Comparison of ENCODE assay signal across 1 cellular context in the genomic region with DNA sequence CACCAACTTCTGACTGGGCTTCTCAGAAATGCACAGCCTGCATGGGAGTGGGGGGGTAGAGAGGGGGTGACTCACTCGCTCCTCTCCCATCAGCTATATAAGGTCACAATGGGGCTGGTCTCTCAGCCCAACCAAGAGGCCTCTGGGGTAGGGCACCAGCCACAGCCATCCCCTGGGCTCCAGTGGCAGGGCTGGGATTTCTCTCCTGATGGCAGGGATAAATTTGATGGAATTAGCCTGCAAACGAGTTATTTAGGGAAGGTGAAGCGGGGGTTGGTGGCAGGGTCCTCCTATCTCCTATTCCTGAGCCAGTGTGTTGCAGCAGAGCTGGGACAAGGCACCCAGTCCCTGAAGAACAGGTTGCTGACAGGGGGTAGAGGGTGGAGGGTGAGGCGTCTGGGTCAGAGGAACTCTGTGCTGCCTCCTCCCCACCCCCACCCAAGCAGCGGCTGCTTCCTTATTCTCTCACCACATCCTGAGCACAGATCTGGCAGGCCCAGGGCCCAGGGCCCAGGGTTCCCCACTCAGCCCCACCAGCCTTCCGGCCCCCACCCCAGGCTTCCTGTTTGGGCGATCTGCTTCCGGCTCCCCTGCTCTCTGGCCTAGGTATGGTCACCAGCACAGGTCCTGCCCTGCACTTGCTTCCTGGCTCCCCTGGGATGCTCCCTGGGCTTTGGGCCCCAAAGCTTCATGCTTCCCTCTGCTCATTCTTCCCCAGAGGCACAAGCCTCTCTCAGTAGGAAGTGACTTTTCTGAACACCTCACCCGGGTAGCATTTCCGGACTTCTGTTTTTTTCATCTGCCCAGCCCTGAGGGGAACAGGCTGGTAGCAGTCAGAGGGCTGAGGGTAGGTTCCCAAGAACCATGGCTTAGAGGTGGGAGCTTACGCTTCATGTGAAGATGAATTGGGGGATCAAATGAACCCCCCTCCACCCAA.
A peak's percentile ranks its signal among the peaks of the same experiment; 100 is the strongest.
TF ChIP-seq lines count a peak whose summit lies in the region.

No MANE protein-coding gene starts in this region.

TF ChIP-seq in K562, 482 proteins besides CTCF, POLR2A, EP300 and RAD21 (continued from another document and continues in another):
- TF ChIP-seq, protein P1, sequence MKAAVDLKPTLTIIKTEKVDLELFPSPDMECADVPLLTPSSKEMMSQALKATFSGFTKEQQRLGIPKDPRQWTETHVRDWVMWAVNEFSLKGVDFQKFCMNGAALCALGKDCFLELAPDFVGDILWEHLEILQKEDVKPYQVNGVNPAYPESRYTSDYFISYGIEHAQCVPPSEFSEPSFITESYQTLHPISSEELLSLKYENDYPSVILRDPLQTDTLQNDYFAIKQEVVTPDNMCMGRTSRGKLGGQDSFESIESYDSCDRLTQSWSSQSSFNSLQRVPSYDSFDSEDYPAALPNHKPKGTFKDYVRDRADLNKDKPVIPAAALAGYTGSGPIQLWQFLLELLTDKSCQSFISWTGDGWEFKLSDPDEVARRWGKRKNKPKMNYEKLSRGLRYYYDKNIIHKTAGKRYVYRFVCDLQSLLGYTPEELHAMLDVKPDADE (conservative IDR thresholded peaks at IDR 0.05; ENCODE audit: control insufficient read depth, low read depth, low read length), result peak; percentile 95
- TF ChIP-seq MED1 (CRISPR knock-in tag; IDR thresholded peaks at IDR 0.05; ENCODE audit: borderline replicate concordance) (no peak), XRCC5 (IDR thresholded peaks at IDR 0.05; ENCODE audit: low read depth, low read length) (peak; percentile 17; the same call in 1 of the 2 replicates), SMARCB1 (IDR thresholded peaks at IDR 0.05; ENCODE audit: insufficient read length, low read depth) (no peak), EP400 (IDR thresholded peaks at IDR 0.05) (no peak), MAFK (IDR thresholded peaks at IDR 0.05; ENCODE audit: low read length) (0 out of 2 replicates have a peak, but pooled peaks have one; percentile 13), LCOR (CRISPR knock-in tag; IDR thresholded peaks at IDR 0.05) (no peak; the same call in 1 of the 2 replicates), POLR2AphosphoS2 (IDR thresholded peaks at IDR 0.05; ENCODE audit: low read length) (no peak), ZNF23 (CRISPR knock-in tag; IDR thresholded peaks at IDR 0.05) (no peak), ZZZ3 (IDR thresholded peaks at IDR 0.05) (no peak), ZFP36 (IDR thresholded peaks at IDR 0.05; ENCODE audit: low read depth, low read length, partially characterized antibody) (no peak), CXXC5 (CRISPR knock-in tag; IDR thresholded peaks at IDR 0.05) (peak; percentile 23), FOXA1 (IDR thresholded peaks at IDR 0.05; ENCODE audit: borderline replicate concordance) (no peak), ZNF263 (CRISPR knock-in tag; IDR thresholded peaks at IDR 0.05; ENCODE audit: borderline replicate concordance) (peak; percentile 31; the same call in 1 of the 2 replicates), SPI1 (IDR thresholded peaks at IDR 0.05; ENCODE audit: borderline replicate concordance, low read depth, low read length) (peak; percentile 63; the same call in 1 of the 2 replicates), ZNF780A (CRISPR knock-in tag; IDR thresholded peaks at IDR 0.05) (no peak), HNRNPL (IDR thresholded peaks at IDR 0.05; ENCODE audit: low read depth, low read length) (no peak), GATAD2B (IDR thresholded peaks at IDR 0.05; ENCODE audit: borderline replicate concordance) (no peak), PTBP1 (IDR thresholded peaks at IDR 0.05; ENCODE audit: low read depth, low read length) (no peak), JUNB (CRISPR knock-in tag; conservative IDR thresholded peaks at IDR 0.05) (no peak), ZC3H4 (CRISPR knock-in tag; IDR thresholded peaks at IDR 0.05; ENCODE audit: borderline replicate concordance) (no peak), ZFPM2 (CRISPR knock-in tag; IDR thresholded peaks at IDR 0.05) (no peak), FOSL1 (tag; conservative IDR thresholded peaks at IDR 0.05) (peak; percentile 99), SAFB2 (IDR thresholded peaks at IDR 0.05; ENCODE audit: borderline replicate concordance, low read depth, low read length, severe bottlenecking) (no peak), MEIS2 (IDR thresholded peaks at IDR 0.05; ENCODE audit: partially characterized antibody) (no peak), SMAD4 (CRISPR knock-in tag; conservative IDR thresholded peaks at IDR 0.05) (peak; percentile 65; the same call in 1 of the 2 replicates), ARID2 (IDR thresholded peaks at IDR 0.05) (no peak), ZNF79 (CRISPR knock-in tag; IDR thresholded peaks at IDR 0.05; ENCODE audit: low read depth) (no peak), DPF2 (IDR thresholded peaks at IDR 0.05) (peak; percentile 92), GABPB1 (CRISPR knock-in tag; IDR thresholded peaks at IDR 0.05) (peak; percentile 84), HMG20B (CRISPR knock-in tag; IDR thresholded peaks at IDR 0.05) (0 out of 2 replicates have a peak, but pooled peaks have one; percentile 25), CEBPB (tag; IDR thresholded peaks at IDR 0.05) (no peak), SP1 (CRISPR knock-in tag; IDR thresholded peaks at IDR 0.05) (peak; percentile 48; the same call in 1 of the 2 replicates), ZEB2 (IDR thresholded peaks at IDR 0.05) (no peak), BCOR (IDR thresholded peaks at IDR 0.05) (0 out of 2 replicates have a peak, but pooled peaks have one; percentile 7), TBP (optimal IDR thresholded peaks at IDR 0.05; ENCODE audit: low read depth, low read length) (peak; percentile 62)
- TF ChIP-seq, protein P2, sequence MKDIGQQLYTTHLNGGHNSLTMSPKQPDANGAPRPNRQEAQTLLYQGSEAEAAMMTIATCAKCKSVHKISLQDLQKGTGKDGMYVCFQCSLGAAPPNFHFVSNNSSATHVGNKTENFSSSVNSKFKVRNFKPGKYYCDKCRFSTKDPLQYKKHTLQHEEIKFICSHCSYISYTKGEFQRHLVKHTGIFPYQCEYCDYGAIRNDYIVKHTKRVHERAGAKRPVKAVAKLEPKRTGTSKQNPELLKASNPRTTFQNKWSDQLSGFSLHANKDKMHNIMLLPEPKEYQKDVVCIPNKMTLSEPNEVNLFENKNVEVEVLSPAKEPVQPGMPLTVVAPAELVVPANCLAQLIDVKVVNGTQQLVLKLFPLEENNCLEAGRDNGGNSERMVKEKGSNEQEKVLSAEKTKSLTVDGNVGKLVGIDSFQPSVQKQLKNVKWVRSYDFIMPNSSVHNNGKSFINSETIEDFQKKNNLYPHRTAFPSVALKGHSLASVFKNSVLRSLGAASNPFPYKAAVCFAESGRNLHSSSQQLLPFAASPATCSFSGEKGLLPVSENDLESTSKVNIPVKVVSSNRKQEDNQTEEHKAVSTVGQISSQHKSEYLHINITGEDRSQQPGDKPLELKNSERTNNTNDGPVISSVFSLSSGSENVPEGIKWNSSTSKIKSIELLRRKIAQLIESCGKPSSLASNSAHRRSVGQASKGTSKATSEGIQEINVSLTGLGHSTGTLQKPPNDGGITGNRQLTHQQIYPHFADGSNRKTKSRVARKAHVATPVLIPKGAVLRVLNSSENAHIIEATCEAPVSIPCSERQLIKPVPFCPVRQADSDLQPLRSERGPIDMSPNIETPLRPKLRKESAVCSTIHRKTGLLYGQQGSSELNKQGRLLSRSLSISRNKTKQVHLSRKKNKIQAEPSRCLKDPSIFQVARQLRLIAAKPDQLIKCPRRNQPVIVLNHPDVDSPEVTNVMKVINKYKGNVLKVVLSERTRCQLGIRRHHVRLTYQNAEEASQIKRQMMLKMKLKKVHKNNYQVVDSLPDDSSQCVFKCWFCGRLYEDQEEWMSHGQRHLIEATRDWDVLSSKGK (CRISPR knock-in tag; IDR thresholded peaks at IDR 0.05), result no peak
- TF ChIP-seq, protein P3, sequence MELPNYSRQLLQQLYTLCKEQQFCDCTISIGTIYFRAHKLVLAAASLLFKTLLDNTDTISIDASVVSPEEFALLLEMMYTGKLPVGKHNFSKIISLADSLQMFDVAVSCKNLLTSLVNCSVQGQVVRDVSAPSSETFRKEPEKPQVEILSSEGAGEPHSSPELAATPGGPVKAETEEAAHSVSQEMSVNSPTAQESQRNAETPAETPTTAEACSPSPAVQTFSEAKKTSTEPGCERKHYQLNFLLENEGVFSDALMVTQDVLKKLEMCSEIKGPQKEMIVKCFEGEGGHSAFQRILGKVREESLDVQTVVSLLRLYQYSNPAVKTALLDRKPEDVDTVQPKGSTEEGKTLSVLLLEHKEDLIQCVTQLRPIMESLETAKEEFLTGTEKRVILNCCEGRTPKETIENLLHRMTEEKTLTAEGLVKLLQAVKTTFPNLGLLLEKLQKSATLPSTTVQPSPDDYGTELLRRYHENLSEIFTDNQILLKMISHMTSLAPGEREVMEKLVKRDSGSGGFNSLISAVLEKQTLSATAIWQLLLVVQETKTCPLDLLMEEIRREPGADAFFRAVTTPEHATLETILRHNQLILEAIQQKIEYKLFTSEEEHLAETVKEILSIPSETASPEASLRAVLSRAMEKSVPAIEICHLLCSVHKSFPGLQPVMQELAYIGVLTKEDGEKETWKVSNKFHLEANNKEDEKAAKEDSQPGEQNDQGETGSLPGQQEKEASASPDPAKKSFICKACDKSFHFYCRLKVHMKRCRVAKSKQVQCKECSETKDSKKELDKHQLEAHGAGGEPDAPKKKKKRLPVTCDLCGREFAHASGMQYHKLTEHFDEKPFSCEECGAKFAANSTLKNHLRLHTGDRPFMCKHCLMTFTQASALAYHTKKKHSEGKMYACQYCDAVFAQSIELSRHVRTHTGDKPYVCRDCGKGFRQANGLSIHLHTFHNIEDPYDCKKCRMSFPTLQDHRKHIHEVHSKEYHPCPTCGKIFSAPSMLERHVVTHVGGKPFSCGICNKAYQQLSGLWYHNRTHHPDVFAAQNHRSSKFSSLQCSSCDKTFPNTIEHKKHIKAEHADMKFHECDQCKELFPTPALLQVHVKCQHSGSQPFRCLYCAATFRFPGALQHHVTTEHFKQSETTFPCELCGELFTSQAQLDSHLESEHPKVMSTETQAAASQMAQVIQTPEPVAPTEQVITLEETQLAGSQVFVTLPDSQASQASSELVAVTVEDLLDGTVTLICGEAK (IDR thresholded peaks at IDR 0.05), result peak; percentile 94
- TF ChIP-seq, protein P3 (CRISPR knock-in tag; IDR thresholded peaks at IDR 0.05), result no peak
- TF ChIP-seq, protein P4, sequence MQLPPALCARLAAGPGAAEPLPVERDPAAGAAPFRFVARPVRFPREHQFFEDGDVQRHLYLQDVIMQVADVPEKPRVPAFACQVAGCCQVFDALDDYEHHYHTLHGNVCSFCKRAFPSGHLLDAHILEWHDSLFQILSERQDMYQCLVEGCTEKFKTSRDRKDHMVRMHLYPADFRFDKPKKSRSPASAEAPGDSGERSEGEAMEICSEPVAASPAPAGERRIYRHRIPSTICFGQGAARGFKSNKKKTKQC (CRISPR knock-in tag; IDR thresholded peaks at IDR 0.05), result no peak
- TF ChIP-seq, protein P5, sequence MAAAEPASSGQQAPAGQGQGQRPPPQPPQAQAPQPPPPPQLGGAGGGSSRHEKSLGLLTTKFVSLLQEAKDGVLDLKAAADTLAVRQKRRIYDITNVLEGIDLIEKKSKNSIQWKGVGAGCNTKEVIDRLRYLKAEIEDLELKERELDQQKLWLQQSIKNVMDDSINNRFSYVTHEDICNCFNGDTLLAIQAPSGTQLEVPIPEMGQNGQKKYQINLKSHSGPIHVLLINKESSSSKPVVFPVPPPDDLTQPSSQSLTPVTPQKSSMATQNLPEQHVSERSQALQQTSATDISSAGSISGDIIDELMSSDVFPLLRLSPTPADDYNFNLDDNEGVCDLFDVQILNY (CRISPR knock-in tag; IDR thresholded peaks at IDR 0.05), result peak; percentile 38; the same call in 1 of the 2 replicates
- TF ChIP-seq, protein P6, sequence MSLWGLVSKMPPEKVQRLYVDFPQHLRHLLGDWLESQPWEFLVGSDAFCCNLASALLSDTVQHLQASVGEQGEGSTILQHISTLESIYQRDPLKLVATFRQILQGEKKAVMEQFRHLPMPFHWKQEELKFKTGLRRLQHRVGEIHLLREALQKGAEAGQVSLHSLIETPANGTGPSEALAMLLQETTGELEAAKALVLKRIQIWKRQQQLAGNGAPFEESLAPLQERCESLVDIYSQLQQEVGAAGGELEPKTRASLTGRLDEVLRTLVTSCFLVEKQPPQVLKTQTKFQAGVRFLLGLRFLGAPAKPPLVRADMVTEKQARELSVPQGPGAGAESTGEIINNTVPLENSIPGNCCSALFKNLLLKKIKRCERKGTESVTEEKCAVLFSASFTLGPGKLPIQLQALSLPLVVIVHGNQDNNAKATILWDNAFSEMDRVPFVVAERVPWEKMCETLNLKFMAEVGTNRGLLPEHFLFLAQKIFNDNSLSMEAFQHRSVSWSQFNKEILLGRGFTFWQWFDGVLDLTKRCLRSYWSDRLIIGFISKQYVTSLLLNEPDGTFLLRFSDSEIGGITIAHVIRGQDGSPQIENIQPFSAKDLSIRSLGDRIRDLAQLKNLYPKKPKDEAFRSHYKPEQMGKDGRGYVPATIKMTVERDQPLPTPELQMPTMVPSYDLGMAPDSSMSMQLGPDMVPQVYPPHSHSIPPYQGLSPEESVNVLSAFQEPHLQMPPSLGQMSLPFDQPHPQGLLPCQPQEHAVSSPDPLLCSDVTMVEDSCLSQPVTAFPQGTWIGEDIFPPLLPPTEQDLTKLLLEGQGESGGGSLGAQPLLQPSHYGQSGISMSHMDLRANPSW (CRISPR knock-in tag; IDR thresholded peaks at IDR 0.05), result no peak
- TF ChIP-seq, protein P7, sequence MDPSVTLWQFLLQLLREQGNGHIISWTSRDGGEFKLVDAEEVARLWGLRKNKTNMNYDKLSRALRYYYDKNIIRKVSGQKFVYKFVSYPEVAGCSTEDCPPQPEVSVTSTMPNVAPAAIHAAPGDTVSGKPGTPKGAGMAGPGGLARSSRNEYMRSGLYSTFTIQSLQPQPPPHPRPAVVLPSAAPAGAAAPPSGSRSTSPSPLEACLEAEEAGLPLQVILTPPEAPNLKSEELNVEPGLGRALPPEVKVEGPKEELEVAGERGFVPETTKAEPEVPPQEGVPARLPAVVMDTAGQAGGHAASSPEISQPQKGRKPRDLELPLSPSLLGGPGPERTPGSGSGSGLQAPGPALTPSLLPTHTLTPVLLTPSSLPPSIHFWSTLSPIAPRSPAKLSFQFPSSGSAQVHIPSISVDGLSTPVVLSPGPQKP (CRISPR knock-in tag; IDR thresholded peaks at IDR 0.05), result no peak
